ENCODE assay signal across 26 cellular contexts in the genomic region with DNA sequence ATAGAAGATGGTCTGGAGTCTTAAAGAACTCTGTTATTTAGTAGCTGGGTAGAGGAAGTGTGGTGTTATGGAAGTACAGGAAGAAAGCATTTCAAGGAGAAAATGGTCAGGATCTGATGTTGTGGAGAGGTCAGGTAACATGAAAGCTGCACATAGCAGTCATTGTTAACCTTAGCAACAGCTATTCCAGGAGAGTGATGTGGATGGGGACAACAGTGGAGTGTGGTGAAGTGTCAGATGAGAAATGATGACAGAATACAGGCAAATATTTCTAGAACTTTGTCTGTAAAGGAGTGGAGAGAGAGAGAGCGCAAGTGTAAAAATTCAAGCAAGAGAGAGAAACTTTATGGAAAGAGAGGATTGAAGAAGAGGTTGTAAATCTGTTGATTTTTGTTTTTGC. TPM values are rescaled to one million over a fixed set of nuclear protein-coding genes. Genes with fewer than 3 reads are reported as not detected.
DNase-seq lines count a peak whose midpoint lies in the region; ATAC-seq, FAIRE-seq and TF ChIP-seq lines count a peak whose summit lies in the region.
"Had no signal": no experiment of that assay in that cellular context is flagged by ENCODE, and none has a peak within 500 bp of the region (broad histone marks: within the 10 kb centered on the region; RNA-seq: fewer than 3 reads in every experiment).

No MANE protein-coding gene starts in this region.

- CTCF ChIA-PET in HepG2 (lab: Yijun Ruan, JAX; ENCODE audit: low intra/inter-chr PET ratio, low total read pairs), result no interaction called here

- intact Hi-C loops in right cardiac atrium (cut with DNase I) (no loop called here), left ventricle myocardium superior (cut with micrococcal nuclease) (no loop called here), HepG2 (cut with micrococcal nuclease; ENCODE audit: unreplicated experiment) (loop anchor here (1.0 kb wide), 1 partner anchor 10 kb away; no protein-coding TSS in a partner anchor)

- TF ChIP-seq EP300 in HepG2 (IDR thresholded peaks at IDR 0.05; ENCODE audit: low read depth in 2 of 2, low read length in 2 of 2) (no peak), HepG2 (CRISPR knock-in tag; IDR thresholded peaks at IDR 0.05; ENCODE audit: borderline replicate concordance) (no peak)

- ATAC-seq in right cardiac atrium (no peak), left ventricle myocardium superior (peak; percentile 68), HepG2 (0 out of 3 replicates have a peak, but pooled peaks have one; percentile 15), HG03196 (IDR thresholded peaks at IDR 0.05; ENCODE audit: unreplicated experiment) (no peak)
- ATAC-seq: A549, GM12878, GM23338, HCT116 had no signal

- FAIRE-seq in HepG2 (lab: Jason Lieb, UNC), result no peak
- FAIRE-seq: A549, D721Med, GM12878, GM19239 had no signal

- no peak for TF ChIP-seq CTCF in cardiac muscle cell (IDR thresholded peaks at IDR 0.05; ENCODE audit: low read depth, low read length)
- no peak for TF ChIP-seq CTCF in right atrium auricular region (IDR thresholded peaks at IDR 0.05)
- no peak for TF ChIP-seq CTCF in HepG2 (CRISPR knock-in tag; IDR thresholded peaks at IDR 0.05)

- H3K27me3 ChIP-seq in cardiac muscle cell, result no peaks in the 10 kb centered on the region
- H3K27me3 ChIP-seq in right cardiac atrium (ENCODE audit: control insufficient read depth, insufficient read depth), result no peaks in the 10 kb centered on the region
- H3K27me3 ChIP-seq in right atrium auricular region, result no peaks in the 10 kb centered on the region
- no peaks in the 10 kb centered on the region for H3K27me3 ChIP-seq in HepG2 (ENCODE audit: control insufficient read depth in 1 of 2, insufficient read depth in 2 of 2, low read length in 2 of 2)
- H3K27me3 ChIP-seq: BE2C; BLaER1 treated with 17β-estradiol and CSF1 and Interleukin-3, amounts not matched to agents 10 nM and 100 nM had no signal

- no peak for TF ChIP-seq RAD21 in HepG2 (CRISPR knock-in tag; IDR thresholded peaks at IDR 0.05)

- no peak overlapping the region for H3K4me2 ChIP-seq in HepG2 (ENCODE audit: low read depth, low read length)
- H3K4me2 ChIP-seq: A549; BLaER1 treated with 17β-estradiol and CSF1 and Interleukin-3, amounts not matched to agents 10 nM and 100 nM; GM23338 had no signal

- no TSS peak for BruUV-seq in HepG2 (replicated peaks; lab: Mats Ljungman, UMichigan)

- DNase-seq in cardiac muscle cell (ENCODE audit: low read depth in 1 of 2, low spot score in 1 of 2), result no peak
- no peak for DNase-seq in right cardiac atrium
- no peak for DNase-seq in left ventricle myocardium superior
- no peak for DNase-seq in right atrium auricular region (ENCODE audit: low spot score)
- DNase-seq in HepG2 (ENCODE audit: low spot score), result no peak
- DNase-seq: 8988T; ACHN; AML-193; BE2C; CD4-positive, alpha-beta T cell; CD8-positive, alpha-beta memory T cell; DMS 273 treated with DMSO at 0.1 percent for 48 hours; DMS79; EL; GDM1; H9; HFFc6 had no signal

- no peaks in the 10 kb centered on the region for H4K20me1 ChIP-seq in HepG2 (ENCODE audit: insufficient read depth, low read length)
- H4K20me1 ChIP-seq: BLaER1 treated with 17β-estradiol and CSF1 and Interleukin-3, amounts not matched to agents 10 nM and 100 nM had no signal

- H3K79me2 ChIP-seq in HepG2 (ENCODE audit: insufficient read depth, low read length), result peaks cover 15% of the 10 kb centered on the region

- in situ Hi-C loops in HepG2 (cut with HindIII; ENCODE audit: extremely low pct_ligation_motif_present, low pct_unique_long_range_greater_than_20kb), result no loop called here

- H2AFZ ChIP-seq in HepG2 (ENCODE audit: low read length), result no peak overlapping the region
- H2AFZ ChIP-seq: GM23338 had no signal

- no peak overlapping the region for H3K4me3 ChIP-seq in cardiac muscle cell
- no peak overlapping the region for H3K4me3 ChIP-seq in right cardiac atrium (ENCODE audit: low read length)
- H3K4me3 ChIP-seq in right atrium auricular region, result no peak overlapping the region
- no peak overlapping the region for H3K4me3 ChIP-seq in HepG2 (replicated peaks in 1 of 3; ENCODE audit: insufficient read depth in 1 of 3, low read depth in 2 of 3, low read length in 3 of 3)
- H3K4me3 ChIP-seq: A549; BLaER1 treated with 17β-estradiol and CSF1 and Interleukin-3, amounts not matched to agents 10 nM and 100 nM; GM12878; GM23338 had no signal

- H3K4me1 ChIP-seq in cardiac muscle cell (ENCODE audit: low read depth) (peaks cover 11% of the 10 kb centered on the region), right cardiac atrium (ENCODE audit: control insufficient read depth, insufficient read depth, low read length) (peaks cover 5% of the 10 kb centered on the region), right atrium auricular region (no peaks in the 10 kb centered on the region), HepG2 (ENCODE audit: insufficient read depth, low read length) (peaks cover 53% of the 10 kb centered on the region)
- H3K4me1 ChIP-seq: BE2C; BLaER1 treated with 17β-estradiol and CSF1 and Interleukin-3, amounts not matched to agents 10 nM and 100 nM had no signal

- POLR2A ChIA-PET in HepG2 (lab: Yijun Ruan, JAX), result interaction anchor here (0.9 kb wide), 1 partner anchor 14 kb away, joined by 3 read pairs; no protein-coding TSS in a partner anchor

- H3K9me3 ChIP-seq in cardiac muscle cell (ENCODE audit: low read depth) (no peaks in the 10 kb centered on the region), right cardiac atrium (ENCODE audit: control insufficient read depth, low read length) (no peaks in the 10 kb centered on the region), right atrium auricular region (no peaks in the 10 kb centered on the region), HepG2 (ENCODE audit: low read length) (no peaks in the 10 kb centered on the region)
- H3K9me3 ChIP-seq: A549; BE2C; BLaER1 treated with 17β-estradiol and CSF1 and Interleukin-3, amounts not matched to agents 10 nM and 100 nM had no signal

- H3K27ac ChIP-seq in cardiac muscle cell, result peak overlapping the region; percentile 12
- H3K27ac ChIP-seq in right cardiac atrium (ENCODE audit: low read length), result no peak overlapping the region
- H3K27ac ChIP-seq in right atrium auricular region, result no peak overlapping the region
- H3K27ac ChIP-seq in HepG2 (ENCODE audit: extremely low read length, insufficient read depth, low read length), result peak overlapping the region; percentile 69
- H3K27ac ChIP-seq: A549; BLaER1 treated with 17β-estradiol and CSF1 and Interleukin-3, amounts not matched to agents 10 nM and 100 nM had no signal

- WGBS in right cardiac atrium, result 82% methylated on average over 1 of the region's 1 CpG
- WGBS in HepG2 (ENCODE audit: low lambda C conversion rate), result 100% methylated on average over 1 of the region's 1 CpG

- H3K9ac ChIP-seq in HepG2 (ENCODE audit: insufficient read depth, low read depth, low read length), result no peak overlapping the region
- H3K9ac ChIP-seq: BLaER1 treated with 17β-estradiol and CSF1 and Interleukin-3, amounts not matched to agents 10 nM and 100 nM had no signal

- no peaks in the 10 kb centered on the region for H3K36me3 ChIP-seq in cardiac muscle cell
- H3K36me3 ChIP-seq in right atrium auricular region, result no peaks in the 10 kb centered on the region
- H3K36me3 ChIP-seq in HepG2 (replicated peaks in 1 of 2; ENCODE audit: control insufficient read depth in 1 of 2, insufficient read depth in 2 of 2, low read length in 2 of 2), result 0 out of 5 replicates have a peak, but pooled peaks cover 0 to under 1% of the 10 kb centered on the region in 2 experiments
- H3K36me3 ChIP-seq: BE2C; BLaER1 treated with 17β-estradiol and CSF1 and Interleukin-3, amounts not matched to agents 10 nM and 100 nM had no signal

- TF ChIP-seq POLR2A in HepG2 (IDR thresholded peaks at IDR 0.05; ENCODE audit: insufficient read depth in 1 of 2, low read depth in 2 of 2, low read length in 2 of 2), result no peak

TF ChIP-seq in HepG2, 621 proteins besides CTCF, POLR2A, EP300 and RAD21 (continues in another document):
- TF ChIP-seq, protein P1, sequence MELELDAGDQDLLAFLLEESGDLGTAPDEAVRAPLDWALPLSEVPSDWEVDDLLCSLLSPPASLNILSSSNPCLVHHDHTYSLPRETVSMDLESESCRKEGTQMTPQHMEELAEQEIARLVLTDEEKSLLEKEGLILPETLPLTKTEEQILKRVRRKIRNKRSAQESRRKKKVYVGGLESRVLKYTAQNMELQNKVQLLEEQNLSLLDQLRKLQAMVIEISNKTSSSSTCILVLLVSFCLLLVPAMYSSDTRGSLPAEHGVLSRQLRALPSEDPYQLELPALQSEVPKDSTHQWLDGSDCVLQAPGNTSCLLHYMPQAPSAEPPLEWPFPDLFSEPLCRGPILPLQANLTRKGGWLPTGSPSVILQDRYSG (CRISPR knock-in tag; IDR thresholded peaks at IDR 0.05), result no peak
- TF ChIP-seq ZIK1 (CRISPR knock-in tag; IDR thresholded peaks at IDR 0.05; ENCODE audit: borderline replicate concordance, low read depth) (no peak), ZBTB38 (CRISPR knock-in tag; IDR thresholded peaks at IDR 0.05) (no peak)

RNA-seq across cellular contexts. Expression of a gene that starts 15.6 kb away (rescaled TPM):
- total RNA-seq in cardiac muscle cell (7.6 and 13.7 TPM in 2 replicates), right cardiac atrium (10 to 100 TPM; 70.0 to 91.6 (median 77.6) TPM), left ventricle myocardium superior (59.6 TPM), right atrium auricular region (10 to 100 TPM; 33.6 to 42.3 TPM), HepG2 (2016; rRNA removed; fragmentation: Illumina TruSeq; extraction: Trizol) (11.9 and 14.5 TPM in 2 replicates)
- polyA plus RNA-seq in cardiac muscle cell (15.1 and 24.9 TPM in 2 replicates), right cardiac atrium (18.2 TPM), HepG2 (2011; rRNA removed) (4.1 and 4.7 TPM in 2 replicates)
- 71.5 and 79.3 TPM in 2 replicates for total RNA-seq in HepG2 (2016; cell fraction: cytosol; rRNA removed; fragmentation: Illumina TruSeq; extraction: Trizol; ENCODE audit: low read depth)
- 15.0 and 17.4 TPM in 2 replicates for total RNA-seq in HepG2 (2016; cell fraction: insoluble cytoplasmic fraction; rRNA removed; fragmentation: Illumina TruSeq; extraction: Trizol)
- total RNA-seq in HepG2 (2016; cell fraction: membrane; rRNA removed; fragmentation: Illumina TruSeq; extraction: Trizol), result 26.6 and 27.6 TPM in 2 replicates
- 10.3 and 10.9 TPM in 2 replicates for total RNA-seq in HepG2 (2016; cell fraction: nucleus; rRNA removed; fragmentation: Illumina TruSeq; extraction: Trizol)
- polyA plus RNA-seq in HepG2 (2011; cell fraction: cytosol; rRNA removed), result 1.9 and 3.6 TPM in 2 replicates
- 1.00 and 1.9 TPM in 2 replicates for polyA plus RNA-seq in HepG2 (2011; cell fraction: nucleus; rRNA removed)
- 10.2 and 17.7 TPM in 2 replicates for polyA plus RNA-seq in HepG2 (2012)
- polyA plus RNA-seq in HepG2 (2016; cell fraction: cytosol; fragmentation: Illumina TruSeq; extraction: Trizol; ENCODE audit: low read depth), result 2.5 and 3.6 TPM in 2 replicates
- polyA plus RNA-seq in HepG2 (2016; cell fraction: insoluble cytoplasmic fraction; fragmentation: Illumina TruSeq; extraction: Trizol; ENCODE audit: low read depth), result 9.3 and 10.5 TPM in 2 replicates
- polyA plus RNA-seq in HepG2 (2016; cell fraction: membrane; fragmentation: Illumina TruSeq; extraction: Trizol; ENCODE audit: low read depth), result 6.3 and 7.5 TPM in 2 replicates
- 9.9 and 11.4 TPM in 2 replicates for polyA plus RNA-seq in HepG2 (2016; cell fraction: nucleus; fragmentation: Illumina TruSeq; extraction: Trizol; ENCODE audit: insufficient read depth, low read depth)
- 7.5 and 9.8 TPM in 2 replicates for polyA minus RNA-seq in HepG2 (2011; rRNA and poly(A)+ RNA removed; ENCODE audit: low replicate concordance)
- polyA minus RNA-seq in HepG2 (2011; cell fraction: cytosol; rRNA and poly(A)+ RNA removed), result 9.3 and 10.9 TPM in 2 replicates
- 7.2 and 7.9 TPM in 2 replicates for polyA minus RNA-seq in HepG2 (2011; cell fraction: nucleus; rRNA and poly(A)+ RNA removed)
- polyA plus RNA-seq: CD14-positive monocyte; CD8-positive, alpha-beta memory T cell had no signal

Comparison
In these comparisons a context has a peak if more than half of its experiments do, and no peak if none do; other contexts are left out.
1. H3K27ac ChIP-seq: peak in cardiac muscle cell (single experiment) and HepG2 (single experiment); none in right cardiac atrium (single experiment) and right atrium auricular region (0 of 2).
2. ATAC-seq: peak in left ventricle myocardium superior (single experiment) and HepG2 (single experiment); none in right cardiac atrium (0 of 2) and HG03196 (single experiment).